9 cellular contexts compared by ENCODE assay signal in the genomic region with DNA sequence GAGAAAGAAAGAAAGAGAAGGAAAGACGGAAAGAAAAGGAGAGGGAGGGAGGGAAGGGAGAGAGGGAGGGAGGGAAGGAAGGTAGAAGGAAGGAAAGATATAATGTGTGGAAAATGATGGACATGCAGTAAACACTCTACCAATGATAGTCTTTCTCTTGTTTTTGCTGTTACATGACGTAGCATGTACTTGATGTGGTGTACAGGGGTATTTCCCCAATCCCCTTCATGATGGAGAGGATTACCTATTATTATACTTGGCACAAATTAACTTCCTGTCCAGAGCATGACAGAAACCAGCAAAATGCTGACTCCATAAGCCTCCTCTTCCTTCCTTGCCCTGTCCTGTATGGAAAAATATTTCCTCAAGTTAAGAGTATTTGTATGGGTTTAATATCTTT.
DNase-seq lines count a peak whose midpoint lies in the region; ATAC-seq and TF ChIP-seq lines count a peak whose summit lies in the region.
"Had no signal": no experiment of that assay in that cellular context is flagged by ENCODE, and none has a peak within 500 bp of the region (broad histone marks: within the 10 kb centered on the region; RNA-seq: fewer than 3 reads in every experiment).

No MANE protein-coding gene starts in this region.

- H3K9me3 ChIP-seq in CD8-positive, alpha-beta T cell (ENCODE audit: low read length) = no peaks in the 10 kb centered on the region
- H3K9me3 ChIP-seq in gastroesophageal sphincter = peaks cover 0 to 8% (median 0%) of the 10 kb centered on the region in 3 donors

- H3K36me3 ChIP-seq in CD8-positive, alpha-beta T cell (ENCODE audit: insufficient read depth, low read length) = no peaks in the 10 kb centered on the region
- H3K36me3 ChIP-seq in gastroesophageal sphincter = no peaks in the 10 kb centered on the region

- CTCF ChIA-PET in CD8-positive, alpha-beta T cell (lab: Charles Lee) = no interaction called here

- no peak for TF ChIP-seq POLR2A in gastroesophageal sphincter (IDR thresholded peaks at IDR 0.05)

- H3K4me1 Mint-ChIP-seq in CD8-positive, alpha-beta T cell (ENCODE audit: low read depth) = peaks cover 15% of the 10 kb centered on the region
- peaks cover 17% of the 10 kb centered on the region for H3K4me1 Mint-ChIP-seq in activated naive CD8-positive, alpha-beta T cell treated with anti-CD3 and anti-CD28 coated beads for 36 hours
- H3K4me1 Mint-ChIP-seq in mesothelial cell of epicardium (no peaks in the 10 kb centered on the region), glutamatergic neuron (ENCODE audit: low read depth, unreplicated experiment) (no peaks in the 10 kb centered on the region)

- ATAC-seq in CD8-positive, alpha-beta T cell = peak; percentile 59
- ATAC-seq in GM19463 (IDR thresholded peaks at IDR 0.05; ENCODE audit: unreplicated experiment) = peak; percentile 60
- peak; percentile 53 for ATAC-seq in HG03064 (IDR thresholded peaks at IDR 0.05; ENCODE audit: low read depth, unreplicated experiment)
- ATAC-seq in gastroesophageal sphincter = no peak

- H3K36me3 Mint-ChIP-seq in CD8-positive, alpha-beta T cell = no peaks in the 10 kb centered on the region
- peaks cover 23% of the 10 kb centered on the region for H3K36me3 Mint-ChIP-seq in activated naive CD8-positive, alpha-beta T cell treated with anti-CD3 and anti-CD28 coated beads for 36 hours
- H3K36me3 Mint-ChIP-seq in mesothelial cell of epicardium (peaks cover 4% of the 10 kb centered on the region), glutamatergic neuron (ENCODE audit: unreplicated experiment) (peaks cover 15% of the 10 kb centered on the region)

- 78 to 86% methylated on average over 2 of the region's 2 CpGs for WGBS in gastroesophageal sphincter (ENCODE audit: low coverage in 1 of 2), 2 donors

- H3K27me3 Mint-ChIP-seq in CD8-positive, alpha-beta T cell (ENCODE audit: low read depth) = no peaks in the 10 kb centered on the region
- H3K27me3 Mint-ChIP-seq in activated naive CD8-positive, alpha-beta T cell treated with anti-CD3 and anti-CD28 coated beads for 36 hours = no peaks in the 10 kb centered on the region
- H3K27me3 Mint-ChIP-seq in mesothelial cell of epicardium (ENCODE audit: low read depth) (no peaks in the 10 kb centered on the region), glutamatergic neuron (ENCODE audit: unreplicated experiment) (no peaks in the 10 kb centered on the region)

- H3K4me3 Mint-ChIP-seq in CD8-positive, alpha-beta T cell = no peak overlapping the region
- peak overlapping the region; percentile 60 for H3K4me3 Mint-ChIP-seq in activated naive CD8-positive, alpha-beta T cell treated with anti-CD3 and anti-CD28 coated beads for 36 hours
- H3K4me3 Mint-ChIP-seq in mesothelial cell of epicardium = no peak overlapping the region
- no peak overlapping the region for H3K4me3 Mint-ChIP-seq in glutamatergic neuron (ENCODE audit: unreplicated experiment)

- DNase-seq in CD8-positive, alpha-beta T cell = no peak
- DNase-seq in activated naive CD8-positive, alpha-beta T cell treated with anti-CD3 and anti-CD28 coated beads for 36 hours = peak; percentile 10
- DNase-seq in mesothelial cell of epicardium (ENCODE audit: low spot score in 2 of 2, unreplicated experiment in 2 of 2) (no peak), COLO668 (lab: John Stamatoyannopoulos, UW; ENCODE audit: unreplicated experiment) (no peak), glutamatergic neuron (no peak)
- DNase-seq: activated effector memory CD4-positive, alpha-beta T cell treated with anti-CD3 and anti-CD28 coated beads, Interleukin-2, amount 50 U/mL, for 16 hours had no signal

- TF ChIP-seq CTCF in CD8-positive, alpha-beta T cell (IDR thresholded peaks at IDR 0.05) = no peak
- TF ChIP-seq CTCF in mesothelial cell of epicardium (IDR thresholded peaks at IDR 0.05; ENCODE audit: unreplicated experiment) (no peak), gastroesophageal sphincter (IDR thresholded peaks at IDR 0.05) (no peak), glutamatergic neuron (IDR thresholded peaks at IDR 0.05; ENCODE audit: partially characterized antibody, unreplicated experiment) (no peak)

- POLR2A ChIA-PET in CD8-positive, alpha-beta T cell (lab: Charles Lee) = interaction anchor here (0.7 kb wide), 1 partner anchor 94 kb away, joined by 3 read pairs; no protein-coding TSS in a partner anchor

- no peak overlapping the region for H3K4me3 ChIP-seq in CD8-positive, alpha-beta T cell (ENCODE audit: low read depth, low read length)
- H3K4me3 ChIP-seq in gastroesophageal sphincter = no peak overlapping the region

- peak overlapping the region; percentile 55 for H3K27ac Mint-ChIP-seq in CD8-positive, alpha-beta T cell
- H3K27ac Mint-ChIP-seq in activated naive CD8-positive, alpha-beta T cell treated with anti-CD3 and anti-CD28 coated beads for 36 hours = peak overlapping the region; percentile 93
- H3K27ac Mint-ChIP-seq in mesothelial cell of epicardium = no peak overlapping the region
- H3K27ac Mint-ChIP-seq in glutamatergic neuron (ENCODE audit: unreplicated experiment) = no peak overlapping the region

- TF ChIP-seq EP300 in gastroesophageal sphincter (IDR thresholded peaks at IDR 0.05) = no peak

- no peaks in the 10 kb centered on the region for H3K27me3 ChIP-seq in CD8-positive, alpha-beta T cell (ENCODE audit: insufficient read depth, low read length)
- no peaks in the 10 kb centered on the region for H3K27me3 ChIP-seq in gastroesophageal sphincter

- intact Hi-C loops in CD8-positive, alpha-beta T cell (cut with DNase I, micrococcal nuclease) = no loop called here

- peaks cover 8% of the 10 kb centered on the region for H3K9me3 Mint-ChIP-seq in CD8-positive, alpha-beta T cell
- H3K9me3 Mint-ChIP-seq in activated naive CD8-positive, alpha-beta T cell treated with anti-CD3 and anti-CD28 coated beads for 36 hours = peaks cover 33% of the 10 kb centered on the region
- H3K9me3 Mint-ChIP-seq in mesothelial cell of epicardium (peaks cover 32% of the 10 kb centered on the region), glutamatergic neuron (ENCODE audit: unreplicated experiment) (peaks cover 5% of the 10 kb centered on the region)

- H3K4me1 ChIP-seq in CD8-positive, alpha-beta T cell (ENCODE audit: insufficient read depth, low read length) = peaks cover 9% of the 10 kb centered on the region
- H3K4me1 ChIP-seq in gastroesophageal sphincter = no peaks in the 10 kb centered on the region

- no peak overlapping the region for H3K27ac ChIP-seq in CD8-positive, alpha-beta T cell (ENCODE audit: low read depth, low read length)
- H3K27ac ChIP-seq in gastroesophageal sphincter = no peak overlapping the region

Comparison
In these comparisons a context has a peak if more than half of its experiments do, and no peak if none do; other contexts are left out.
1. H3K27ac Mint-ChIP-seq: peak in CD8-positive, alpha-beta T cell (single experiment) and activated naive CD8-positive, alpha-beta T cell treated with anti-CD3 and anti-CD28 coated beads for 36 hours (single experiment); none in mesothelial cell of epicardium (single experiment) and glutamatergic neuron (single experiment).